ENCODE assay signal across 10 cellular contexts in genomic region chr5:179817071-179817840, GRCh38. TPM values are rescaled to one million over a fixed set of nuclear protein-coding genes. Genes with fewer than 3 reads are reported as not detected.
A peak's percentile ranks its signal among the peaks of the same experiment; 100 is the strongest.
DNase-seq lines count a peak whose midpoint lies in the region; ATAC-seq and TF ChIP-seq lines count a peak whose summit lies in the region.
"Had no signal": no experiment of that assay in that cellular context is flagged by ENCODE, and none has a peak within 500 bp of the region (broad histone marks: within the 10 kb centered on the region; RNA-seq: fewer than 3 reads in every experiment).

No MANE protein-coding gene starts in this region.

- peak overlapping the region; percentile 90 for H3K27ac Mint-ChIP-seq in activated naive CD8-positive, alpha-beta T cell treated with anti-CD3 and anti-CD28 coated beads, Interleukin-2, amount 10 ng/mL, durations not matched to agents 7 days and 5 days

- H3K27ac ChIP-seq in iPS DF 6.9 (ENCODE audit: low read length), result no peak overlapping the region

- peak overlapping the region; percentile 39 for H3K4me3 Mint-ChIP-seq in activated naive CD8-positive, alpha-beta T cell treated with anti-CD3 and anti-CD28 coated beads, Interleukin-2, amount 10 ng/mL, durations not matched to agents 7 days and 5 days

- H3K4me3 ChIP-seq in iPS DF 6.9 (ENCODE audit: low read length), result peak overlapping the region; percentile 40; the same call in 1 of the 2 replicates
- H3K4me3 ChIP-seq in skeletal muscle cell (ENCODE audit: low read depth, low read length), result peak overlapping the region; percentile 41

- WGBS in iPS DF 6.9 (ENCODE audit: insufficient coverage, insufficient read length), result no CpG with 5 or more reads among the region's 51 CpGs

- POLR2A ChIA-PET in activated naive CD8-positive, alpha-beta T cell treated with anti-CD3 and anti-CD28 coated beads, Interleukin-2, amount 10 ng/mL, durations not matched to agents 7 days and 5 days (lab: Charles Lee), result interaction anchor here (0.9 to 4.0 kb wide), 3 partner anchors 11 to 194 kb away, joined by 3 to 42 read pairs (median 5); partner anchors contain the start of genes HNRNPH1 and MGAT4B

- H3K36me3 ChIP-seq in iPS DF 6.9 (ENCODE audit: control insufficient read depth, insufficient read depth, low read length), result 0 out of 2 replicates have a peak, but pooled peaks cover 2% of the 10 kb centered on the region

- H3K4me1 Mint-ChIP-seq in activated naive CD8-positive, alpha-beta T cell treated with anti-CD3 and anti-CD28 coated beads, Interleukin-2, amount 10 ng/mL, durations not matched to agents 7 days and 5 days, result peaks cover 21% of the 10 kb centered on the region

- TF ChIP-seq CTCF in GM10266 (IDR thresholded peaks at IDR 0.05; ENCODE audit: control insufficient read depth, insufficient read depth, low read depth, missing control alignments), result peak; percentile 24

- peak; percentile 42 for DNase-seq in GM10266 (ENCODE audit: extremely low spot score)
- DNase-seq in activated naive CD8-positive, alpha-beta T cell treated with anti-CD3 and anti-CD28 coated beads, Interleukin-2, amount 10 ng/mL, durations not matched to agents 7 days and 5 days, result no peak
- DNase-seq in iPS DF 6.9 (ENCODE audit: low read depth, low spot score), result no peak
- no peak for DNase-seq in skeletal muscle cell (ENCODE audit: low read depth)
- no peak for DNase-seq in NCI-H2196 (lab: John Stamatoyannopoulos, UW; ENCODE audit: unreplicated experiment)
- no peak for DNase-seq in 8988T
- DNase-seq: activated CD4-positive, alpha-beta T cell treated with anti-CD3 and anti-CD28 coated beads, Interleukin-2, amount 50 U/mL, for 1 hour; kidney glomerular epithelial cell had no signal

- no peaks in the 10 kb centered on the region for H3K9me3 Mint-ChIP-seq in activated naive CD8-positive, alpha-beta T cell treated with anti-CD3 and anti-CD28 coated beads, Interleukin-2, amount 10 ng/mL, durations not matched to agents 7 days and 5 days

- H3K27me3 ChIP-seq in iPS DF 6.9 (ENCODE audit: control insufficient read depth, insufficient read depth, low read length), result no peaks in the 10 kb centered on the region

- H3K9me3 ChIP-seq in iPS DF 6.9 (ENCODE audit: control insufficient read depth, insufficient read depth, low read length), result no peaks in the 10 kb centered on the region

- no peak for ATAC-seq in activated naive CD8-positive, alpha-beta T cell treated with anti-CD3 and anti-CD28 coated beads, Interleukin-2, amount 10 ng/mL, durations not matched to agents 7 days and 5 days (ENCODE audit: low read depth)
- ATAC-seq in GM21576 (IDR thresholded peaks at IDR 0.05; ENCODE audit: unreplicated experiment), result no peak
- ATAC-seq in GM21786 (IDR thresholded peaks at IDR 0.05; ENCODE audit: unreplicated experiment), result no peak

- peaks cover 6% of the 10 kb centered on the region for H3K36me3 Mint-ChIP-seq in activated naive CD8-positive, alpha-beta T cell treated with anti-CD3 and anti-CD28 coated beads, Interleukin-2, amount 10 ng/mL, durations not matched to agents 7 days and 5 days

- peaks cover 8% of the 10 kb centered on the region for H3K4me1 ChIP-seq in iPS DF 6.9 (ENCODE audit: control insufficient read depth, insufficient read depth, low read length)

- no peaks in the 10 kb centered on the region for H3K27me3 Mint-ChIP-seq in activated naive CD8-positive, alpha-beta T cell treated with anti-CD3 and anti-CD28 coated beads, Interleukin-2, amount 10 ng/mL, durations not matched to agents 7 days and 5 days

RNA-seq across cellular contexts. Expression of gene SQSTM1, which starts 3.4 kb away (rescaled TPM):
- total RNA-seq in activated naive CD8-positive, alpha-beta T cell treated with anti-CD3 and anti-CD28 coated beads, Interleukin-2, amount 10 ng/mL, durations not matched to agents 7 days and 5 days, result 100 to 1,000 TPM; 196 to 216 TPM

RNA-seq across cellular contexts. Expression of gene MGAT4B, which starts 10.6 kb away (rescaled TPM):
- total RNA-seq in activated naive CD8-positive, alpha-beta T cell treated with anti-CD3 and anti-CD28 coated beads, Interleukin-2, amount 10 ng/mL, durations not matched to agents 7 days and 5 days, result 100 to 1,000 TPM; 118 TPM

RNA-seq across cellular contexts. Expression of gene LTC4S, which starts 23.5 kb away (rescaled TPM):
- total RNA-seq in activated naive CD8-positive, alpha-beta T cell treated with anti-CD3 and anti-CD28 coated beads, Interleukin-2, amount 10 ng/mL, durations not matched to agents 7 days and 5 days, result 1 to 10 TPM; 5.7 to 6.3 TPM

RNA-seq across cellular contexts. Expression of gene MRNIP, which starts 41.4 kb away (rescaled TPM):
- total RNA-seq in activated naive CD8-positive, alpha-beta T cell treated with anti-CD3 and anti-CD28 coated beads, Interleukin-2, amount 10 ng/mL, durations not matched to agents 7 days and 5 days, result 10 to 100 TPM; 46.1 to 47.4 TPM
